2 cellular contexts compared by ENCODE assay signal in genomic region chr1:55696891-55697290, GRCh38.
TF ChIP-seq lines count a peak whose summit lies in the region.

No MANE protein-coding gene starts in this region.

TF ChIP-seq in IMR-90, 13 proteins besides CTCF, POLR2A, EP300 and RAD21:
- TF ChIP-seq USF2 (IDR thresholded peaks at IDR 0.05; ENCODE audit: low read depth, low read length) (no peak), CHD1 (IDR thresholded peaks at IDR 0.05; ENCODE audit: low read depth, low read length) (no peak), BHLHE40 (IDR thresholded peaks at IDR 0.05; ENCODE audit: low read depth, low read length) (no peak), RCOR1 (IDR thresholded peaks at IDR 0.05; ENCODE audit: insufficient replicate concordance, low read length) (no peak), MAFK (IDR thresholded peaks at IDR 0.05; ENCODE audit: low read depth, low read length) (no peak), NFE2L2 (IDR thresholded peaks at IDR 0.05; ENCODE audit: low read depth, low read length) (no peak), SMC3 (IDR thresholded peaks at IDR 0.05; ENCODE audit: low read depth, low read length) (no peak), MAZ (IDR thresholded peaks at IDR 0.05; ENCODE audit: borderline replicate concordance, low read depth, low read length) (no peak), FOS (IDR thresholded peaks at IDR 0.05; ENCODE audit: low read depth, low read length) (no peak), ELK1 (IDR thresholded peaks at IDR 0.05; ENCODE audit: borderline replicate concordance, low read depth, low read length) (no peak), RFX5 (IDR thresholded peaks at IDR 0.05; ENCODE audit: low read depth, low read length) (no peak), MXI1 (IDR thresholded peaks at IDR 0.05; ENCODE audit: borderline replicate concordance, low read depth, low read length) (no peak)
TF ChIP-seq in IMR-90: peak in this region for 0.

TF ChIP-seq in WTC11, 78 proteins besides CTCF, POLR2A, EP300 and RAD21:
- TF ChIP-seq SOX15 (CRISPR knock-in tag; IDR thresholded peaks at IDR 0.05) (no peak), ZNF138 (CRISPR knock-in tag; conservative IDR thresholded peaks at IDR 0.05) (no peak), FOXK1 (CRISPR knock-in tag; IDR thresholded peaks at IDR 0.05) (no peak), OVOL2 (CRISPR knock-in tag; IDR thresholded peaks at IDR 0.05; ENCODE audit: borderline replicate concordance) (no peak), ERG (CRISPR knock-in tag; IDR thresholded peaks at IDR 0.05) (no peak), IRF1 (CRISPR knock-in tag; IDR thresholded peaks at IDR 0.05) (no peak), CBFB (CRISPR knock-in tag; IDR thresholded peaks at IDR 0.05; ENCODE audit: low read depth) (no peak), HMGA2 (CRISPR knock-in tag; IDR thresholded peaks at IDR 0.05) (no peak), TCF7 (CRISPR knock-in tag; IDR thresholded peaks at IDR 0.05; ENCODE audit: low read depth) (no peak), ZNF263 (CRISPR knock-in tag; IDR thresholded peaks at IDR 0.05; ENCODE audit: low read depth) (no peak), JAZF1 (CRISPR knock-in tag; IDR thresholded peaks at IDR 0.05) (no peak), NR2C2 (CRISPR knock-in tag; IDR thresholded peaks at IDR 0.05) (no peak), NFATC4 (CRISPR knock-in tag; IDR thresholded peaks at IDR 0.05) (no peak), JUN (CRISPR knock-in tag; IDR thresholded peaks at IDR 0.05) (no peak), PREB (CRISPR knock-in tag; IDR thresholded peaks at IDR 0.05; ENCODE audit: borderline replicate concordance) (no peak), ZBTB21 (CRISPR knock-in tag; IDR thresholded peaks at IDR 0.05; ENCODE audit: borderline replicate concordance) (no peak), RELA (CRISPR knock-in tag; IDR thresholded peaks at IDR 0.05; ENCODE audit: borderline replicate concordance) (no peak), ZSCAN18 (CRISPR knock-in tag; IDR thresholded peaks at IDR 0.05) (no peak), ZNF317 (CRISPR knock-in tag; IDR thresholded peaks at IDR 0.05; ENCODE audit: borderline replicate concordance, low read depth) (no peak), USF2 (CRISPR knock-in tag; IDR thresholded peaks at IDR 0.05) (no peak)
